ENCODE assay signal across 26 cellular contexts in the genomic region with DNA sequence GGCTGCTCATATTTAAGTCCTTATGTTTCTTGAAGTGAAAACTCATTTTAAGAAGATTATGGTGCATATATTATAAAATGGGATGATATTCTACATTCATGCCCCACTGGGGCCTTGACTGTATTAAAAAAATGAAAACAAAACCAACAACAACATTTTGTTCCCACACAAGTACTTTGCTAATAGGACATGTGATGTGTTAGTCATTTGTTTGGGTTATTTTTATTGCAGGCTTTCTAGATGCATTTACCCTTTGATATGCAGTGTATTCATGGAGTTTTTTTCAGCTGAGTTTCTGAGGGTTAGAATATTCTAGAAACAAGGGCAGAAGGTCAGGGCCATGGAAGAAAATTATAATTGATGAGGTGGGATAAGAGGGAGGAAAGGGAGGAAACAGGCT.
DNase-seq lines count a peak whose midpoint lies in the region; ATAC-seq and TF ChIP-seq lines count a peak whose summit lies in the region.
"Had no signal": no experiment of that assay in that cellular context is flagged by ENCODE, and none has a peak within 500 bp of the region (broad histone marks: within the 10 kb centered on the region; RNA-seq: fewer than 3 reads in every experiment).

No MANE protein-coding gene starts in this region.

- peaks cover 12% of the 10 kb centered on the region for H3K9me3 Mint-ChIP-seq in activated T-cell treated with anti-CD3 and anti-CD28 coated beads, Interleukin-2, amount 50 U/mL, for 4 hours
- peaks cover under 1% of the 10 kb centered on the region for H3K9me3 Mint-ChIP-seq in glutamatergic neuron (ENCODE audit: unreplicated experiment)

- H3K36me3 Mint-ChIP-seq in activated T-cell treated with anti-CD3 and anti-CD28 coated beads, Interleukin-2, amount 50 U/mL, for 4 hours (ENCODE audit: insufficient read depth), result no peaks in the 10 kb centered on the region
- H3K36me3 Mint-ChIP-seq in glutamatergic neuron (ENCODE audit: unreplicated experiment), result no peaks in the 10 kb centered on the region
- H3K36me3 Mint-ChIP-seq: CD4-positive, CD25-positive, alpha-beta regulatory T cell had no signal

- peak; percentile 27 for DNase-seq in Ammon's horn (ENCODE audit: low spot score)
- no peak for DNase-seq in caudate nucleus (lab: John Stamatoyannopoulos, UW)
- peak; percentile 74 for DNase-seq in renal cortical epithelial cell (ENCODE audit: low read depth)
- no peak for DNase-seq in NCI-H2107 treated with DMSO at 0.1 percent for 48 hours (lab: John Stamatoyannopoulos, UW; ENCODE audit: unreplicated experiment)
- DNase-seq in activated T-cell treated with anti-CD3 and anti-CD28 coated beads, Interleukin-2, amount 50 U/mL, for 4 hours, result no peak
- no peak for DNase-seq in glutamatergic neuron
- DNase-seq: 8988T; CD4-positive, CD25-positive, alpha-beta regulatory T cell; DMS153; DND-41; GM23248; H7; Kasumi-1; MV-4-11; NCI-H1105 treated with DMSO at 0.1 percent for 48 hours; NCI-H146; NCI-H1930; NCI-H446 treated with DMSO at 0.1 percent for 48 hours; NCI-H526; PC-9; SJCRH30 had no signal

- H3K27ac ChIP-seq in caudate nucleus (ENCODE audit: low read depth, low read length), result peak overlapping the region; percentile 88
- H3K27ac ChIP-seq in layer of hippocampus (ENCODE audit: low read depth, low read length), result peak overlapping the region; percentile 46
- H3K27ac ChIP-seq: BLaER1, GM23248, PC-9, SJCRH30 had no signal

- H3K4me3 Mint-ChIP-seq in activated T-cell treated with anti-CD3 and anti-CD28 coated beads, Interleukin-2, amount 50 U/mL, for 4 hours, result no peak overlapping the region
- H3K4me3 Mint-ChIP-seq in glutamatergic neuron (ENCODE audit: unreplicated experiment), result no peak overlapping the region
- H3K4me3 Mint-ChIP-seq: CD4-positive, CD25-positive, alpha-beta regulatory T cell had no signal

- no peak for TF ChIP-seq CTCF in glutamatergic neuron (IDR thresholded peaks at IDR 0.05; ENCODE audit: partially characterized antibody, unreplicated experiment)

- no peak for ATAC-seq in activated T-cell treated with anti-CD3 and anti-CD28 coated beads, Interleukin-2, amount 50 U/mL, for 4 hours
- no peak for ATAC-seq in GM18861 (IDR thresholded peaks at IDR 0.05; ENCODE audit: unreplicated experiment)
- ATAC-seq: K562, Right ventricle myocardium inferior had no signal

- no peaks in the 10 kb centered on the region for H3K27me3 Mint-ChIP-seq in activated T-cell treated with anti-CD3 and anti-CD28 coated beads, Interleukin-2, amount 50 U/mL, for 4 hours (ENCODE audit: low read depth)
- H3K27me3 Mint-ChIP-seq in glutamatergic neuron (ENCODE audit: unreplicated experiment), result no peaks in the 10 kb centered on the region
- H3K27me3 Mint-ChIP-seq: CD4-positive, CD25-positive, alpha-beta regulatory T cell had no signal

- H3K4me1 Mint-ChIP-seq in activated T-cell treated with anti-CD3 and anti-CD28 coated beads, Interleukin-2, amount 50 U/mL, for 4 hours (ENCODE audit: low read depth), result no peaks in the 10 kb centered on the region
- H3K4me1 Mint-ChIP-seq in glutamatergic neuron (ENCODE audit: low read depth, unreplicated experiment), result no peaks in the 10 kb centered on the region
- H3K4me1 Mint-ChIP-seq: CD4-positive, CD25-positive, alpha-beta regulatory T cell had no signal

- H3K27ac Mint-ChIP-seq in glutamatergic neuron (ENCODE audit: unreplicated experiment), result no peak overlapping the region
- H3K27ac Mint-ChIP-seq: CD4-positive, CD25-positive, alpha-beta regulatory T cell had no signal

- H3K27me3 ChIP-seq in layer of hippocampus (ENCODE audit: control insufficient read depth, insufficient read depth, low read length), result no peaks in the 10 kb centered on the region
- H3K27me3 ChIP-seq: BLaER1, SJCRH30 had no signal

Comparison
In these comparisons a context has a peak if more than half of its experiments do, and no peak if none do; other contexts are left out.
1. DNase-seq: peak in Ammon's horn (single experiment) and renal cortical epithelial cell (single experiment); none in caudate nucleus (0 of 61), NCI-H2107 treated with DMSO at 0.1 percent for 48 hours (single experiment), activated T-cell treated with anti-CD3 and anti-CD28 coated beads, Interleukin-2, amount 50 U/mL, for 4 hours (single experiment) and glutamatergic neuron (single experiment).